2 cellular contexts compared by ENCODE assay signal in the genomic region with DNA sequence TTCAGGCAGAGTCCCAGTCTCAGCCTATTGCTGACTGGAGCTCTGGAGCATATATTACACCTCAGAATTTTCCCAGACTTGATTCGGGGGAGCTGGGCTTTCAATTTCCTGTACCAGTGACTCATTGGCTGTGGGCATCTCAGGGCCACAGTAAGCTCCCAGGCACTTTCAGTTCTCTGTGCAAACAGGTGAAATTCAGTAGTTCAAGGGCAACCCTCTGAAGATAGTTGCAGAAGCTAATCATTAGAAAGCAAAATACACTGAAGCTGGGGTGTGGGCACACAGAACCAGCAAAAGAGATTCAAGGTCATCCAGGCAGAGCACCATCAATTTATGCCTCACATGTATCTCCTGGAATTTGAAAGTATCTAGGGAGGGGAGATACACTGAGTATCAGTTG.
TF ChIP-seq lines count a peak whose summit lies in the region.

No MANE protein-coding gene starts in this region.

TF ChIP-seq in endothelial cell of umbilical vein, 7 proteins besides CTCF, POLR2A, EP300 and RAD21:
- TF ChIP-seq MYC (IDR thresholded peaks at IDR 0.05; ENCODE audit: low read depth, low read length) (no peak), FOS (IDR thresholded peaks at IDR 0.05; ENCODE audit: borderline replicate concordance, insufficient read depth, low read length) (peak; percentile 26)

TF ChIP-seq in SK-N-SH, 30 proteins besides CTCF, POLR2A, EP300 and RAD21:
- TF ChIP-seq MXI1 (IDR thresholded peaks at IDR 0.05; ENCODE audit: low read depth, low read length) (no peak), RFX5 (IDR thresholded peaks at IDR 0.05; ENCODE audit: low read length) (no peak), YY1 (IDR thresholded peaks at IDR 0.05; ENCODE audit: low read depth) (no peak), FOXM1 (IDR thresholded peaks at IDR 0.05; ENCODE audit: low read depth) (no peak), ELF1 (IDR thresholded peaks at IDR 0.05) (no peak), NRF1 (IDR thresholded peaks at IDR 0.05; ENCODE audit: low read depth, low read length) (no peak), JUND (IDR thresholded peaks at IDR 0.05) (no peak), GABPA (IDR thresholded peaks at IDR 0.05; ENCODE audit: low read depth) (no peak), TCF12 (IDR thresholded peaks at IDR 0.05) (no peak), GATA2 (CRISPR knock-in tag; IDR thresholded peaks at IDR 0.05) (no peak), RCOR1 (IDR thresholded peaks at IDR 0.05; ENCODE audit: low read length) (no peak), MEF2A (IDR thresholded peaks at IDR 0.05; ENCODE audit: borderline replicate concordance, low read depth) (no peak), TAF1 (IDR thresholded peaks at IDR 0.05; ENCODE audit: borderline replicate concordance, low read depth, low read length) (no peak), FOXJ3 (CRISPR knock-in tag; IDR thresholded peaks at IDR 0.05) (no peak)
- TF ChIP-seq, protein P1, sequence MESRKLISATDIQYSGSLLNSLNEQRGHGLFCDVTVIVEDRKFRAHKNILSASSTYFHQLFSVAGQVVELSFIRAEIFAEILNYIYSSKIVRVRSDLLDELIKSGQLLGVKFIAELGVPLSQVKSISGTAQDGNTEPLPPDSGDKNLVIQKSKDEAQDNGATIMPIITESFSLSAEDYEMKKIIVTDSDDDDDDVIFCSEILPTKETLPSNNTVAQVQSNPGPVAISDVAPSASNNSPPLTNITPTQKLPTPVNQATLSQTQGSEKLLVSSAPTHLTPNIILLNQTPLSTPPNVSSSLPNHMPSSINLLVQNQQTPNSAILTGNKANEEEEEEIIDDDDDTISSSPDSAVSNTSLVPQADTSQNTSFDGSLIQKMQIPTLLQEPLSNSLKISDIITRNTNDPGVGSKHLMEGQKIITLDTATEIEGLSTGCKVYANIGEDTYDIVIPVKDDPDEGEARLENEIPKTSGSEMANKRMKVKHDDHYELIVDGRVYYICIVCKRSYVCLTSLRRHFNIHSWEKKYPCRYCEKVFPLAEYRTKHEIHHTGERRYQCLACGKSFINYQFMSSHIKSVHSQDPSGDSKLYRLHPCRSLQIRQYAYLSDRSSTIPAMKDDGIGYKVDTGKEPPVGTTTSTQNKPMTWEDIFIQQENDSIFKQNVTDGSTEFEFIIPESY (IDR thresholded peaks at IDR 0.05; ENCODE audit: borderline replicate concordance, low read depth): no peak
